15 cellular contexts compared by ENCODE assay signal in the genomic region with DNA sequence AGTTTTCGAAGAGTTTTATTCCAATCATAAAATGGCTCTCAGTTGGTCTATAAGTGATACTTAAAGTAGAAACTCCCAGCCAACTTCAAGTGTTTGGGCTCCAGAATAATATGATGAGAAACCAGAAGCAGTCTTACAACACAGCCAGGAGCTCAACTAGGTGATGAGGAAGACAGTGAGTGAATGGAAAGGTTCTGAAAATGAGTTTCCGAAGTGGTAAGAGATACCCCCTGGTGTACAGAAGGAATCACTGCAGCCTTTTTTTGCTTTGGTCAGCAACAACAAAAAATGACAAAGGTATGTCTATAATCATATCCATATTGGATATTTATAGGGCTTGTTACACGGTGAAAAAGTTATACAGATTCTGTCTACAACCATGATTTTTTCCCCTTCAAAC. TPM values are rescaled to one million over a fixed set of nuclear protein-coding genes. Genes with fewer than 3 reads are reported as not detected.
DNase-seq lines count a peak whose midpoint lies in the region; ATAC-seq and TF ChIP-seq lines count a peak whose summit lies in the region.
"Had no signal": no experiment of that assay in that cellular context is flagged by ENCODE, and none has a peak within 500 bp of the region (broad histone marks: within the 10 kb centered on the region; RNA-seq: fewer than 3 reads in every experiment).

No MANE protein-coding gene starts in this region.

- no peaks in the 10 kb centered on the region for H3K9me3 Mint-ChIP-seq in activated T-cell treated with anti-CD3 and anti-CD28 coated beads, Interleukin-2, amount 50 U/mL, for 24 hours

- H3K36me3 ChIP-seq in brain microvascular endothelial cell (replicated peaks) (no peaks in the 10 kb centered on the region), adrenal gland (replicated peaks in 1 of 2) (no peaks in the 10 kb centered on the region)
- H3K36me3 ChIP-seq: stomach had no signal

- no peaks in the 10 kb centered on the region for H3K4me1 Mint-ChIP-seq in activated T-cell treated with anti-CD3 and anti-CD28 coated beads, Interleukin-2, amount 50 U/mL, for 24 hours (ENCODE audit: low read depth)

- no peak overlapping the region for H3K27ac ChIP-seq in brain microvascular endothelial cell
- H3K27ac ChIP-seq in adrenal gland: no peak overlapping the region
- H3K27ac ChIP-seq: stomach had no signal

- no peak for ATAC-seq in HG02938 (IDR thresholded peaks at IDR 0.05; ENCODE audit: unreplicated experiment)

- peak; percentile 57 for DNase-seq in DMS53 (lab: John Stamatoyannopoulos, UW)
- DNase-seq in DMS53 treated with DMSO at 0.1 percent for 48 hours (lab: John Stamatoyannopoulos, UW; ENCODE audit: unreplicated experiment): no peak
- peak; percentile 53 for DNase-seq in NCI-H69 (lab: John Stamatoyannopoulos, UW)
- no peak for DNase-seq in brain microvascular endothelial cell
- DNase-seq in retinal pigment epithelial cell (ENCODE audit: low read depth): no peak
- no peak for DNase-seq in activated T-cell treated with anti-CD3 and anti-CD28 coated beads, Interleukin-2, amount 50 U/mL, for 24 hours
- no peak for DNase-seq in adrenal gland
- DNase-seq: activated effector memory CD4-positive, alpha-beta T cell treated with Interleukin-2 at 50 U/mL for 16 hours; NCI-H1092 treated with DMSO at 0.1 percent for 48 hours; stomach had no signal

- H3K27me3 ChIP-seq in brain microvascular endothelial cell (replicated peaks) (no peaks in the 10 kb centered on the region), adrenal gland (no peaks in the 10 kb centered on the region)
- H3K27me3 ChIP-seq: stomach had no signal

- H3K27ac Mint-ChIP-seq in activated T-cell treated with anti-CD3 and anti-CD28 coated beads, Interleukin-2, amount 50 U/mL, for 24 hours: no peak overlapping the region

- no peak overlapping the region for H3K4me3 ChIP-seq in brain microvascular endothelial cell (ENCODE audit: low read depth, low read length)
- H3K4me3 ChIP-seq in retinal pigment epithelial cell (ENCODE audit: low read length): no peak overlapping the region
- H3K4me3 ChIP-seq in adrenal gland: no peak overlapping the region
- H3K4me3 ChIP-seq: lung, stomach had no signal

- no peaks in the 10 kb centered on the region for H3K9me3 ChIP-seq in adrenal gland (replicated peaks in 1 of 3)
- H3K9me3 ChIP-seq: stomach had no signal

- TF ChIP-seq POLR2A in adrenal gland (IDR thresholded peaks at IDR 0.05): no peak

- H3K4me1 ChIP-seq in adrenal gland (replicated peaks in 1 of 2): no peaks in the 10 kb centered on the region
- H3K4me1 ChIP-seq: stomach had no signal

- WGBS in adrenal gland, 4 donors: 40 to 60% (median 55%) methylated on average over 3 of the region's 3 CpGs

- in situ Hi-C loops in brain microvascular endothelial cell (cut with HindIII; ENCODE audit: low pct_ligation_motif_present, low sequenced_read_pairs): no loop called here

- H3K27me3 Mint-ChIP-seq in activated T-cell treated with anti-CD3 and anti-CD28 coated beads, Interleukin-2, amount 50 U/mL, for 24 hours: peaks cover 6% of the 10 kb centered on the region

- H3K36me3 Mint-ChIP-seq in activated T-cell treated with anti-CD3 and anti-CD28 coated beads, Interleukin-2, amount 50 U/mL, for 24 hours (ENCODE audit: low read depth): no peaks in the 10 kb centered on the region

- intact Hi-C loops in adrenal gland (cut with DNase I): no loop called here

- H3K4me3 Mint-ChIP-seq in activated T-cell treated with anti-CD3 and anti-CD28 coated beads, Interleukin-2, amount 50 U/mL, for 24 hours: no peak overlapping the region

- TF ChIP-seq CTCF in brain microvascular endothelial cell (IDR thresholded peaks at IDR 0.05; ENCODE audit: low read depth, low read length, missing control alignments): peak; percentile 48
- TF ChIP-seq CTCF in retinal pigment epithelial cell (conservative IDR thresholded peaks at IDR 0.05; ENCODE audit: low read depth, low read length): peak; percentile 38
- peak in 2 of 6 experiments; percentile 9 to 24 for TF ChIP-seq CTCF in adrenal gland (IDR thresholded peaks at IDR 0.05)

RNA-seq across cellular contexts. Expression of a gene that starts 16.5 kb away (rescaled TPM):
- not detected for total RNA-seq in adrenal gland
- not detected for polyA plus RNA-seq in adrenal gland
- total RNA-seq: endothelial cell of umbilical vein; lung; skeletal muscle tissue; stomach; T-helper 2 cell treated with Interferon-gamma antibody and Interleukin-4, amounts not matched to agents 100 ng/mL and 5 ng/mL, for 36 hours had no signal
- polyA plus RNA-seq: endothelial cell of umbilical vein, lung, stomach had no signal

RNA-seq across cellular contexts. Expression of a gene that starts 23.5 kb away (rescaled TPM):
- not detected for total RNA-seq in adrenal gland
- not detected for polyA plus RNA-seq in adrenal gland
- total RNA-seq: endothelial cell of umbilical vein; lung; skeletal muscle tissue; stomach; T-helper 2 cell treated with Interferon-gamma antibody and Interleukin-4, amounts not matched to agents 100 ng/mL and 5 ng/mL, for 36 hours had no signal
- polyA plus RNA-seq: endothelial cell of umbilical vein, lung, stomach had no signal

RNA-seq across cellular contexts. Expression of a gene that starts 23.6 kb away (rescaled TPM):
- not detected for total RNA-seq in adrenal gland
- polyA plus RNA-seq in adrenal gland: not detected
- total RNA-seq: endothelial cell of umbilical vein; lung; skeletal muscle tissue; stomach; T-helper 2 cell treated with Interferon-gamma antibody and Interleukin-4, amounts not matched to agents 100 ng/mL and 5 ng/mL, for 36 hours had no signal
- polyA plus RNA-seq: endothelial cell of umbilical vein, lung, stomach had no signal

RNA-seq across cellular contexts. Expression of a gene that starts 28.1 kb away (rescaled TPM):
- total RNA-seq in adrenal gland: not detected
- polyA plus RNA-seq in adrenal gland: not detected
- total RNA-seq: endothelial cell of umbilical vein; lung; skeletal muscle tissue; stomach; T-helper 2 cell treated with Interferon-gamma antibody and Interleukin-4, amounts not matched to agents 100 ng/mL and 5 ng/mL, for 36 hours had no signal
- polyA plus RNA-seq: endothelial cell of umbilical vein, lung, stomach had no signal

RNA-seq across cellular contexts. Expression of a gene that starts 33.3 kb away (rescaled TPM):
- total RNA-seq in adrenal gland: not detected
- polyA plus RNA-seq in adrenal gland: not detected
- total RNA-seq: endothelial cell of umbilical vein; lung; skeletal muscle tissue; stomach; T-helper 2 cell treated with Interferon-gamma antibody and Interleukin-4, amounts not matched to agents 100 ng/mL and 5 ng/mL, for 36 hours had no signal
- polyA plus RNA-seq: endothelial cell of umbilical vein, lung, stomach had no signal

Comparison
In these comparisons a context has a peak if more than half of its experiments do, and no peak if none do; other contexts are left out.
1. DNase-seq: peak in DMS53 (single experiment) and NCI-H69 (single experiment); none in DMS53 treated with DMSO at 0.1 percent for 48 hours (single experiment), brain microvascular endothelial cell (single experiment), retinal pigment epithelial cell (single experiment), activated T-cell treated with anti-CD3 and anti-CD28 coated beads, Interleukin-2, amount 50 U/mL, for 24 hours (single experiment) and adrenal gland (0 of 7).